ENCODE assay signal across 27 cellular contexts in the genomic region with DNA sequence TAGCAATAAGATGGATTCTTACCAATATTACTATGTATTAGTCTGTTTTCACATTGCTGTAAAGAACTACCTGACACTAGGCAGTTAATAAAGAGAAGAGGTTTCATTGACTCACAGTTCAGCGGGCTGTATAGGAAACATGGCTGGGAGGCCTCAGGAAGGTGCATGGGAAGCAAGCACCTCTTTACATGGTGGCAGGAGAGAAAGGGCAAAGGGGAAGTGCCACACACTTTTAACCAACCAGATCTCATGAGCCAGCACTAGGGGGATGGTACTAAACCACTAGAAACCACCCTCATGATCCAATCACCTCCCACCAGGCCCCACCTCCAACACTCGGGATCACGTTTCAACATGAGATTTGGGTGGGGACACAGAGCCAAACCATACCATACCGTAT. TPM values are rescaled to one million over a fixed set of nuclear protein-coding genes. Genes with fewer than 3 reads are reported as not detected.
DNase-seq lines count a peak whose midpoint lies in the region; ATAC-seq and TF ChIP-seq lines count a peak whose summit lies in the region.
"Had no signal": no experiment of that assay in that cellular context is flagged by ENCODE, and none has a peak within 500 bp of the region (broad histone marks: within the 10 kb centered on the region; RNA-seq: fewer than 3 reads in every experiment).

No MANE protein-coding gene starts in this region.

- no peak overlapping the region for H3K4me3 Mint-ChIP-seq in CD4-positive, CD25-positive, alpha-beta regulatory T cell
- no peak overlapping the region for H3K4me3 Mint-ChIP-seq in CD8-positive, alpha-beta memory T cell
- H3K4me3 Mint-ChIP-seq in glutamatergic neuron (ENCODE audit: unreplicated experiment) = peak overlapping the region; percentile 46

- no peaks in the 10 kb centered on the region for H3K27me3 ChIP-seq in CD4-positive, CD25-positive, alpha-beta regulatory T cell (ENCODE audit: control insufficient read depth, insufficient read depth, low read length)
- no peaks in the 10 kb centered on the region for H3K27me3 ChIP-seq in CD8-positive, alpha-beta memory T cell (ENCODE audit: insufficient read depth, low read length, poor library complexity, severe bottlenecking)
- H3K27me3 ChIP-seq in thyroid gland = no peaks in the 10 kb centered on the region
- H3K27me3 ChIP-seq in adrenal gland = peaks cover 12% of the 10 kb centered on the region

- no peak for TF ChIP-seq POLR2A in thyroid gland (IDR thresholded peaks at IDR 0.05)
- TF ChIP-seq POLR2A in adrenal gland (IDR thresholded peaks at IDR 0.05) = no peak

- POLR2A ChIA-PET in CD8-positive, alpha-beta memory T cell (lab: Charles Lee) = no interaction called here

- H3K9me3 ChIP-seq in CD4-positive, CD25-positive, alpha-beta regulatory T cell (ENCODE audit: control insufficient read depth in 2 of 2, low read length in 2 of 2) = no peaks in the 10 kb centered on the region
- H3K9me3 ChIP-seq in CD8-positive, alpha-beta memory T cell (ENCODE audit: low read length) = no peaks in the 10 kb centered on the region
- H3K9me3 ChIP-seq in thyroid gland = no peaks in the 10 kb centered on the region
- H3K9me3 ChIP-seq in adrenal gland (replicated peaks in 1 of 3) = no peaks in the 10 kb centered on the region
- H3K9me3 ChIP-seq: colonic mucosa had no signal

- H3K9me3 Mint-ChIP-seq in CD4-positive, CD25-positive, alpha-beta regulatory T cell = no peaks in the 10 kb centered on the region
- H3K9me3 Mint-ChIP-seq in CD8-positive, alpha-beta memory T cell = no peaks in the 10 kb centered on the region
- H3K9me3 Mint-ChIP-seq in glutamatergic neuron (ENCODE audit: unreplicated experiment) = peaks cover 9% of the 10 kb centered on the region
- H3K9me3 Mint-ChIP-seq: activated naive CD4-positive, alpha-beta T cell treated with anti-CD3 and anti-CD28 coated beads, Interleukin-2, amount 50 U/mL, for 72 hours; activated T-helper 2 cell treated with anti-CD3 and anti-CD28 coated beads, Interferon-gamma antibody, Interleukin-2, Interleukin-4, amounts not matched to agents 10 μg/mL and 5 μg/mL and 100 μg/mL, durations not matched to agents 14 hours and 24 hours and 36 hours had no signal

- H3K27ac Mint-ChIP-seq in CD4-positive, CD25-positive, alpha-beta regulatory T cell = peak overlapping the region in 2 of 3 donors; percentile 2 to 49
- peak overlapping the region in 5 of 8 donors; percentile 8 to 90 (median 82) for H3K27ac Mint-ChIP-seq in CD8-positive, alpha-beta memory T cell
- peak overlapping the region; percentile 85 for H3K27ac Mint-ChIP-seq in glutamatergic neuron (ENCODE audit: unreplicated experiment)
- H3K27ac Mint-ChIP-seq: activated naive CD4-positive, alpha-beta T cell treated with anti-CD3 and anti-CD28 coated beads, Interleukin-2, amount 50 U/mL, for 72 hours; activated T-helper 2 cell treated with anti-CD3 and anti-CD28 coated beads, Interferon-gamma antibody, Interleukin-2, Interleukin-4, amounts not matched to agents 10 μg/mL and 5 μg/mL and 100 μg/mL, durations not matched to agents 14 hours and 24 hours and 36 hours had no signal

- H3K36me3 ChIP-seq in CD4-positive, CD25-positive, alpha-beta regulatory T cell (ENCODE audit: control insufficient read depth, insufficient read depth, low read length) = peaks cover 6% of the 10 kb centered on the region
- H3K36me3 ChIP-seq in CD8-positive, alpha-beta memory T cell (ENCODE audit: insufficient read depth, low read length) = no peaks in the 10 kb centered on the region
- no peaks in the 10 kb centered on the region for H3K36me3 ChIP-seq in thyroid gland
- no peaks in the 10 kb centered on the region for H3K36me3 ChIP-seq in adrenal gland (replicated peaks in 1 of 2)
- H3K36me3 ChIP-seq: colonic mucosa had no signal

- CTCF ChIA-PET in CD8-positive, alpha-beta memory T cell (lab: Charles Lee) = interaction anchor here (1.4 kb wide), 1 partner anchor 26 kb away, joined by 4 read pairs; no protein-coding TSS in a partner anchor

- intact Hi-C loops in thyroid gland (cut with DNase I) = no loop called here
- intact Hi-C loops in adrenal gland (cut with DNase I) = no loop called here

- no peak overlapping the region for H3K27ac ChIP-seq in CD4-positive, CD25-positive, alpha-beta regulatory T cell (ENCODE audit: insufficient read depth, low read length, poor library complexity, severe bottlenecking)
- no peak overlapping the region for H3K27ac ChIP-seq in CD8-positive, alpha-beta memory T cell (ENCODE audit: low read depth, low read length)
- H3K27ac ChIP-seq in thyroid gland = no peak overlapping the region
- H3K27ac ChIP-seq in adrenal gland = no peak overlapping the region
- H3K27ac ChIP-seq: colonic mucosa, epithelial cell of prostate, parathyroid adenoma, skin epidermis had no signal

- H3K4me1 Mint-ChIP-seq in CD4-positive, CD25-positive, alpha-beta regulatory T cell = peaks cover 4 to 14% (median 10%) of the 10 kb centered on the region in 4 donors
- H3K4me1 Mint-ChIP-seq in CD8-positive, alpha-beta memory T cell = peaks cover 13 to 37% (median 13%) of the 10 kb centered on the region in 3 donors
- peaks cover 40% of the 10 kb centered on the region for H3K4me1 Mint-ChIP-seq in glutamatergic neuron (ENCODE audit: low read depth, unreplicated experiment)

- peaks cover 5% of the 10 kb centered on the region for H3K27me3 Mint-ChIP-seq in CD4-positive, CD25-positive, alpha-beta regulatory T cell
- peaks cover 0 to 2% of the 10 kb centered on the region in 2 donors for H3K27me3 Mint-ChIP-seq in CD8-positive, alpha-beta memory T cell
- peaks cover 16% of the 10 kb centered on the region for H3K27me3 Mint-ChIP-seq in glutamatergic neuron (ENCODE audit: unreplicated experiment)

- 63 to 75% methylated on average over 4 of the region's 4 CpGs for WGBS in thyroid gland, 2 donors
- 63 to 78% (median 71%) methylated on average over 3 to 4 of the region's 4 CpGs for WGBS in adrenal gland, 4 donors

- no peak overlapping the region for H3K4me3 ChIP-seq in CD4-positive, CD25-positive, alpha-beta regulatory T cell (ENCODE audit: low read depth, low read length)
- H3K4me3 ChIP-seq in CD8-positive, alpha-beta memory T cell (ENCODE audit: low read length) = no peak overlapping the region
- H3K4me3 ChIP-seq in thyroid gland (replicated peaks in 1 of 3) = no peak overlapping the region
- H3K4me3 ChIP-seq in adrenal gland = no peak overlapping the region
- H3K4me3 ChIP-seq: colonic mucosa, skin epidermis had no signal

- no peaks in the 10 kb centered on the region for H3K4me1 ChIP-seq in CD4-positive, CD25-positive, alpha-beta regulatory T cell (ENCODE audit: control insufficient read depth, insufficient read depth, low read length, poor library complexity, severe bottlenecking)
- H3K4me1 ChIP-seq in CD8-positive, alpha-beta memory T cell (ENCODE audit: insufficient read depth, low read length) = no peaks in the 10 kb centered on the region
- H3K4me1 ChIP-seq in thyroid gland = peaks cover 0 to 14% of the 10 kb centered on the region in 2 donors
- peaks cover 4 to 11% of the 10 kb centered on the region in 2 donors for H3K4me1 ChIP-seq in adrenal gland (replicated peaks in 1 of 2)
- H3K4me1 ChIP-seq: colonic mucosa had no signal

- no peak for ATAC-seq in CD4-positive, CD25-positive, alpha-beta regulatory T cell (ENCODE audit: low read depth in 2 of 2)
- ATAC-seq in GM18519 (IDR thresholded peaks at IDR 0.05; ENCODE audit: low FRiP score, unreplicated experiment) = no peak
- ATAC-seq: PC-3, SK-N-SH treated with all-trans-retinoic acid at 6 μM for 48 hours had no signal

- no peaks in the 10 kb centered on the region for H3K36me3 Mint-ChIP-seq in CD4-positive, CD25-positive, alpha-beta regulatory T cell
- no peaks in the 10 kb centered on the region for H3K36me3 Mint-ChIP-seq in CD8-positive, alpha-beta memory T cell
- no peaks in the 10 kb centered on the region for H3K36me3 Mint-ChIP-seq in glutamatergic neuron (ENCODE audit: unreplicated experiment)
- H3K36me3 Mint-ChIP-seq: activated naive CD4-positive, alpha-beta T cell treated with anti-CD3 and anti-CD28 coated beads, Interleukin-2, amount 50 U/mL, for 72 hours had no signal

- TF ChIP-seq CTCF in glutamatergic neuron (IDR thresholded peaks at IDR 0.05; ENCODE audit: partially characterized antibody, unreplicated experiment) (no peak), thyroid gland (IDR thresholded peaks at IDR 0.05) (no peak), adrenal gland (IDR thresholded peaks at IDR 0.05) (no peak)

- no peak for DNase-seq in CD4-positive, CD25-positive, alpha-beta regulatory T cell
- DNase-seq in CD8-positive, alpha-beta memory T cell = no peak
- DNase-seq in NCI-H69 (lab: John Stamatoyannopoulos, UW) (peak; percentile 25), glutamatergic neuron (no peak), NCI-H187 (lab: John Stamatoyannopoulos, UW) (no peak), thyroid gland (no peak), adrenal gland (no peak)
- DNase-seq: activated CD8-positive, alpha-beta memory T cell treated with anti-CD3 and anti-CD28 coated beads for 24 hours; activated T-cell treated with anti-CD3 and anti-CD28 coated beads for 4 hours; aorta; colonic mucosa; DND-41; effector CD8-positive, alpha-beta T cell; mammary epithelial cell; NCI-H1436; NCI-H524 treated with DMSO at 0.1 percent for 48 hours; PC-3; retina; stimulated activated naive CD8-positive, alpha-beta T cell treated with anti-CD3 and anti-CD28 coated beads, Interleukin-15, Interleukin-2, amounts not matched to agents 100 U/mL and 50 U/mL, for 24 hours; T-helper 2 cell had no signal

RNA-seq across cellular contexts. Expression of a gene that starts 40.7 kb away (rescaled TPM):
- total RNA-seq in CD4-positive, CD25-positive, alpha-beta regulatory T cell = 43.6 TPM
- 100 to 1,000 TPM; 172 to 274 (median 229) TPM for polyA plus RNA-seq in CD4-positive, CD25-positive, alpha-beta regulatory T cell
- total RNA-seq in CD8-positive, alpha-beta memory T cell = 10 to 100 TPM; 79.5 to 86.3 TPM
- 181 TPM for polyA plus RNA-seq in CD8-positive, alpha-beta memory T cell
- total RNA-seq in glutamatergic neuron (ENCODE audit: unreplicated experiment) = 58.4 TPM
- total RNA-seq in thyroid gland = 10 to 100 TPM in 3 of 4 donors, not detected in 1; 24.7 to 40.3 (median 26.6) TPM
- total RNA-seq in adrenal gland = 10 to 100 TPM; 14.4 to 37.4 (median 20.6) TPM
- 10 to 100 TPM; 17.5 to 52.3 (median 17.8) TPM for polyA plus RNA-seq in adrenal gland

Comparison
In these comparisons a context has a peak if more than half of its experiments do, and no peak if none do; other contexts are left out.
1. H3K27ac Mint-ChIP-seq: peak in every context shown above with its lines; median percentile 85 in glutamatergic neuron; 82 in CD8-positive, alpha-beta memory T cell; 26 in CD4-positive, CD25-positive, alpha-beta regulatory T cell.